Comparison of ENCODE assay signal across 1 cellular context in genomic region chr19:13861714-13862531, GRCh38.
TF ChIP-seq lines count a peak whose summit lies in the region.

No MANE protein-coding gene starts in this region.

TF ChIP-seq in HCT116, 20 proteins besides CTCF, POLR2A, EP300 and RAD21 (continued from another document):
- TF ChIP-seq REST (IDR thresholded peaks at IDR 0.05; ENCODE audit: low read depth) (no peak), YY1 (IDR thresholded peaks at IDR 0.05; ENCODE audit: extremely low read depth, insufficient replicate concordance, low read depth, low read length) (no peak), ZNF274 (IDR thresholded peaks at IDR 0.05; ENCODE audit: low read depth, low read length) (no peak)
